14 cellular contexts compared by ENCODE assay signal in the genomic region with DNA sequence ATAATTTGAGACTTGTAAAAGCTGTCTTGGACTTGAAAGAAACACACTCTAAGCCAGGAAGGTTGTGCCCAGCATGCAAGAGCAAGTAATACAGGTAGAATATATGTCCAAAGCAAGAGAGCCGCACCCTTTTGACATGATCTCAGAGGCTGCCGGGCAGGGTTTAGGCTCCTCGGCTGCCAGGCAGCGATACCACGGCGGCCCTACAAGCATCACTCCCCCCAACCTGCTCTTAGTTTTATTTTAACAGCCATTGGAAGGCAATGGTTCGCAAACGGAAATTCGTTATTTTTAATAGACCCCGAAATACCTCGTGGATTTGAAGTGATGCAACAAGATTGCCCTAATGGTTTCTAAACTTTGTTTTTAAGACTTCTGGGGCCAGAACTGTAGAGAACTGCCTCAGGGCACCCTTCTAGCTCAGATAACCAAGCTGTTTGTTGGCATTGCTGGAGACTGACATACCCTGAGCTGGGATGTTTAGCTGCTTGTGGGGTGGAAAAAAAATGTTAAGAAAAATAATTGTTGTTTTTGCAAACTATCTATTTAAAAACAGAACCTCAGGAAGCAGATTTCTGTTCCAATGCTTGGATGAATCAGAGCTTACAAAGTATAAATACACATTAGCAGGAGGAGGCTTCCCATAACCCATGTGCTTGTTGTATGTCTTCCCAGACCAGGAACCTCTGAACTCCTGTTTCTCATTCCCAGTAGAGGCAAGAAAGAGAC. TPM values are rescaled to one million over a fixed set of nuclear protein-coding genes. Genes with fewer than 3 reads are reported as not detected.
DNase-seq lines count a peak whose midpoint lies in the region; ATAC-seq, FAIRE-seq and TF ChIP-seq lines count a peak whose summit lies in the region.
"Had no signal": no experiment of that assay in that cellular context is flagged by ENCODE, and none has a peak within 500 bp of the region (broad histone marks: within the 10 kb centered on the region; RNA-seq: fewer than 3 reads in every experiment).

No MANE protein-coding gene starts in this region.

- dilution Hi-C loops in endothelial cell of umbilical vein (cut with MboI; ENCODE audit: extremely low pct_ligation_motif_present, low sequenced_read_pairs): no loop called here

- peak; percentile 78 for FAIRE-seq in endothelial cell of umbilical vein (lab: Jason Lieb, UNC)

- H3K27me3 Mint-ChIP-seq in neural crest cell (ENCODE audit: low read depth): no peaks in the 10 kb centered on the region

- intact Hi-C loops in endothelial cell of umbilical vein (cut with micrococcal nuclease): no loop called here

- POLR2A ChIA-PET in endothelial cell of umbilical vein (lab: Charles Lee): no interaction called here

- H3K27ac ChIP-seq in ACC112 (ENCODE audit: low read depth, low read length): peak overlapping the region; percentile 43
- H3K27ac ChIP-seq in endothelial cell of umbilical vein (ENCODE audit: insufficient read depth, low read depth, low read length): no peak overlapping the region

- H3K79me2 ChIP-seq in ACC112 (ENCODE audit: control insufficient read depth, insufficient read depth, low read length, unreplicated experiment) (no peaks in the 10 kb centered on the region), endothelial cell of umbilical vein (ENCODE audit: control insufficient read depth, insufficient read depth, low read length) (no peaks in the 10 kb centered on the region)

- no peak overlapping the region for H3K9ac ChIP-seq in endothelial cell of umbilical vein (replicated peaks; ENCODE audit: extremely low read depth, insufficient read depth, low read length)

- H3K27me3 ChIP-seq in ACC112 (ENCODE audit: insufficient read depth, low read length) (no peaks in the 10 kb centered on the region), MG63 (no peaks in the 10 kb centered on the region), endothelial cell of umbilical vein (ENCODE audit: control insufficient read depth in 2 of 2, insufficient read depth in 2 of 2, low read length in 2 of 2) (no peaks in the 10 kb centered on the region)

- no peak overlapping the region for H3K27ac Mint-ChIP-seq in neural crest cell (ENCODE audit: unreplicated experiment)
- H3K27ac Mint-ChIP-seq: CD14-positive monocyte had no signal

- H3K4me3 ChIP-seq in ACC112 (ENCODE audit: low read depth, low read length) (peak overlapping the region; percentile 24; the same call in 1 of the 2 replicates), MG63 (no peak overlapping the region), endothelial cell of umbilical vein (replicated peaks in 1 of 3; ENCODE audit: insufficient read depth in 1 of 3, low read depth in 1 of 3, low read length in 3 of 3) (no peak overlapping the region)

- TF ChIP-seq POLR2A in endothelial cell of umbilical vein (IDR thresholded peaks at IDR 0.05; ENCODE audit: low read depth, low read length): no peak

- H3K4me3 Mint-ChIP-seq in neural crest cell: peak overlapping the region; percentile 59
- H3K4me3 Mint-ChIP-seq: CD14-positive monocyte had no signal

- H3K9me1 ChIP-seq in endothelial cell of umbilical vein (replicated peaks; ENCODE audit: control insufficient read depth, extremely low read depth, insufficient read depth, low read length): no peaks in the 10 kb centered on the region

- H3K4me1 ChIP-seq in ACC112 (ENCODE audit: control insufficient read depth, insufficient read depth, low read length, unreplicated experiment): peaks cover 35% of the 10 kb centered on the region
- peaks cover 38% of the 10 kb centered on the region for H3K4me1 ChIP-seq in endothelial cell of umbilical vein (ENCODE audit: control insufficient read depth, extremely low read depth, insufficient read depth, low read length)

- peaks cover 89% of the 10 kb centered on the region for H3K4me1 Mint-ChIP-seq in neural crest cell
- H3K4me1 Mint-ChIP-seq: CD14-positive monocyte had no signal

- peaks cover 12% of the 10 kb centered on the region for H3K36me3 ChIP-seq in ACC112 (ENCODE audit: insufficient read depth, low read length)
- peaks cover 9% of the 10 kb centered on the region; the same call in 1 of the 2 replicates for H3K36me3 ChIP-seq in MG63
- peaks cover 0 to 7% of the 10 kb centered on the region in 2 experiments for H3K36me3 ChIP-seq in endothelial cell of umbilical vein (ENCODE audit: control insufficient read depth in 2 of 2, extremely low read depth in 1 of 2, insufficient read depth in 2 of 2, low read length in 2 of 2)

- no peaks in the 10 kb centered on the region for H3K9me3 Mint-ChIP-seq in neural crest cell

- H2AFZ ChIP-seq in ACC112 (ENCODE audit: low read length, unreplicated experiment) (no peak overlapping the region), endothelial cell of umbilical vein (ENCODE audit: low read depth, low read length) (no peak overlapping the region)

- BruUV-seq in endothelial cell of umbilical vein (replicated peaks; lab: Mats Ljungman, UMichigan): no TSS peak

- peak overlapping the region; percentile 49 for H3K4me2 ChIP-seq in endothelial cell of umbilical vein (ENCODE audit: insufficient read depth, low read length)

- CTCF ChIA-PET in endothelial cell of umbilical vein (lab: Charles Lee): interaction anchor here (0.6 to 1.2 kb wide), 4 partner anchors 21 to 36 kb away, joined by 3 to 5 read pairs (median 4); no protein-coding TSS in a partner anchor

- no peaks in the 10 kb centered on the region for H4K20me1 ChIP-seq in endothelial cell of umbilical vein (replicated peaks; ENCODE audit: control insufficient read depth, extremely low read depth, insufficient read depth, low read length)

- H3K9me3 ChIP-seq in MG63 (no peaks in the 10 kb centered on the region), endothelial cell of umbilical vein (replicated peaks; ENCODE audit: control insufficient read depth, insufficient read depth, low read length) (no peaks in the 10 kb centered on the region)

- TF ChIP-seq CTCF in endothelial cell of umbilical vein (IDR thresholded peaks at IDR 0.05; ENCODE audit: extremely low read depth in 1 of 2, insufficient read depth in 1 of 2, low read depth in 1 of 2, low read length in 2 of 2): no peak
- no peak for TF ChIP-seq CTCF in neural crest cell (conservative IDR thresholded peaks at IDR 0.05)

- peaks cover 20% of the 10 kb centered on the region for H3K36me3 Mint-ChIP-seq in neural crest cell (ENCODE audit: low read depth)

- peak; percentile 63 for DNase-seq in MG63
- peak; percentile 79 for DNase-seq in endothelial cell of umbilical vein (ENCODE audit: low read depth, low spot score)
- no peak for DNase-seq in neural crest cell (ENCODE audit: low read depth, low spot score)
- DNase-seq in activated CD4-positive, alpha-beta T cell treated with anti-CD3 and anti-CD28 coated beads, Interleukin-2, amount 50 U/mL, for 48 hours: no peak
- no peak for DNase-seq in activated T-cell treated with anti-CD3 and anti-CD28 coated beads, Interleukin-2, amount 50 U/mL, for 1 hour
- DNase-seq in epidermal melanocyte (ENCODE audit: insufficient read length, low spot score): no peak
- DNase-seq: activated effector memory CD4-positive, alpha-beta T cell treated with Interleukin-2 at 50 U/mL for 16 hours; effector memory CD4-positive, alpha-beta T cell; left colon; NCI-H2029 treated with DMSO at 0.1 percent for 48 hours; retina had no signal

- ATAC-seq in GM21447 (IDR thresholded peaks at IDR 0.05; ENCODE audit: unreplicated experiment): no peak
- ATAC-seq: left colon had no signal

TF ChIP-seq in endothelial cell of umbilical vein, 7 proteins besides CTCF, POLR2A, EP300 and RAD21:
- no peak for TF ChIP-seq GATA2 (IDR thresholded peaks at IDR 0.05; ENCODE audit: insufficient read depth, insufficient read length, low read depth, low read length)
- TF ChIP-seq JUN (IDR thresholded peaks at IDR 0.05; ENCODE audit: borderline replicate concordance, insufficient read depth, insufficient read length, low read depth): no peak
- peak; percentile 45 for TF ChIP-seq FOS (IDR thresholded peaks at IDR 0.05; ENCODE audit: borderline replicate concordance, insufficient read depth, low read length)
- no peak for TF ChIP-seq POLR2AphosphoS5 (IDR thresholded peaks at IDR 0.05; ENCODE audit: insufficient read depth, low read depth, low read length)
- TF ChIP-seq, protein P1, sequence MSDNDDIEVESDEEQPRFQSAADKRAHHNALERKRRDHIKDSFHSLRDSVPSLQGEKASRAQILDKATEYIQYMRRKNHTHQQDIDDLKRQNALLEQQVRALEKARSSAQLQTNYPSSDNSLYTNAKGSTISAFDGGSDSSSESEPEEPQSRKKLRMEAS (IDR thresholded peaks at IDR 0.05; ENCODE audit: insufficient read depth, insufficient read length): no peak
- no peak for TF ChIP-seq MYC (IDR thresholded peaks at IDR 0.05; ENCODE audit: low read depth, low read length)

RNA-seq across cellular contexts. Expression of gene JAG1, which starts 39.0 kb away (rescaled TPM):
- total RNA-seq in MG63 (2014; rRNA removed; shearing (Covaris generic); ENCODE audit: low replicate concordance): 5.3 and 8.2 TPM in 2 replicates
- total RNA-seq in endothelial cell of umbilical vein (31.7 and 37.0 TPM in 2 replicates), neural crest cell (67.7 and 70.3 TPM in 2 replicates)
- 12.9 and 19.7 TPM in 2 replicates for polyA plus RNA-seq in endothelial cell of umbilical vein
- polyA plus RNA-seq in endothelial cell of umbilical vein (2011; cell fraction: cytosol; rRNA removed): 9.4 and 9.5 TPM in 2 replicates
- 77.1 and 97.3 TPM in 2 replicates for polyA plus RNA-seq in endothelial cell of umbilical vein (2011; cell fraction: nucleus; rRNA removed)
- polyA plus RNA-seq in endothelial cell of umbilical vein (2012): 32.6 and 33.6 TPM in 2 replicates
- polyA minus RNA-seq in endothelial cell of umbilical vein: 82.6 and 94.6 TPM in 2 replicates
- polyA minus RNA-seq in endothelial cell of umbilical vein (2011; cell fraction: cytosol; rRNA and poly(A)+ RNA removed): 2.4 TPM
- polyA minus RNA-seq in endothelial cell of umbilical vein (2011; cell fraction: nucleus; rRNA and poly(A)+ RNA removed): 94.2 and 172 TPM in 2 replicates

Comparison
In these comparisons a context has a peak if more than half of its experiments do, and no peak if none do; other contexts are left out.
1. DNase-seq: peak in MG63 (single experiment) and endothelial cell of umbilical vein (single experiment); none in neural crest cell (single experiment), activated CD4-positive, alpha-beta T cell treated with anti-CD3 and anti-CD28 coated beads, Interleukin-2, amount 50 U/mL, for 48 hours (0 of 2), activated T-cell treated with anti-CD3 and anti-CD28 coated beads, Interleukin-2, amount 50 U/mL, for 1 hour (single experiment) and epidermal melanocyte (single experiment).